Comparison of ENCODE assay signal across 18 cellular contexts in genomic region chr2:203360833-203361430, GRCh38. TPM values are rescaled to one million over a fixed set of nuclear protein-coding genes. Genes with fewer than 3 reads are reported as not detected.
DNase-seq lines count a peak whose midpoint lies in the region; ATAC-seq, FAIRE-seq and TF ChIP-seq lines count a peak whose summit lies in the region.
"Had no signal": no experiment of that assay in that cellular context is flagged by ENCODE, and none has a peak within 500 bp of the region (broad histone marks: within the 10 kb centered on the region; RNA-seq: fewer than 3 reads in every experiment).

No MANE protein-coding gene starts in this region.

- H3K4me1 Mint-ChIP-seq in nephron progenitor cell, result peaks cover 24% of the 10 kb centered on the region

- H3K27me3 ChIP-seq in HUES48 (ENCODE audit: control insufficient read depth, insufficient read depth, low read length) (no peaks in the 10 kb centered on the region), bronchial epithelial cell (ENCODE audit: control insufficient read depth, insufficient read depth, low read length) (no peaks in the 10 kb centered on the region), PC-9 (ENCODE audit: insufficient read depth, low read depth) (no peaks in the 10 kb centered on the region)

- H3K36me3 ChIP-seq in HUES48 (ENCODE audit: control insufficient read depth, insufficient read depth, low read length) (0 out of 2 replicates have a peak, but pooled peaks cover 4% of the 10 kb centered on the region), bronchial epithelial cell (ENCODE audit: control insufficient read depth, insufficient read depth, low read length) (no peaks in the 10 kb centered on the region), PC-9 (ENCODE audit: low read depth) (no peaks in the 10 kb centered on the region)
- H3K36me3 ChIP-seq: prostate gland, thoracic aorta had no signal

- no peak overlapping the region for H3K4me3 Mint-ChIP-seq in nephron progenitor cell
- H3K4me3 Mint-ChIP-seq: activated naive CD8-positive, alpha-beta T cell treated with anti-CD3 and anti-CD28 coated beads, Interleukin-2, amount 50 U/mL, for 24 hours; activated T-cell treated with anti-CD3 and anti-CD28 coated beads, Interleukin-2, amount 50 U/mL, for 24 hours had no signal

- H3K9ac ChIP-seq in HUES48 (ENCODE audit: low read depth, low read length), result no peak overlapping the region

- peaks cover 3% of the 10 kb centered on the region for H3K27me3 Mint-ChIP-seq in nephron progenitor cell (ENCODE audit: low read depth, poor library complexity)
- H3K27me3 Mint-ChIP-seq: activated naive CD8-positive, alpha-beta T cell treated with anti-CD3 and anti-CD28 coated beads, Interleukin-2, amount 50 U/mL, for 24 hours; activated T-cell treated with anti-CD3 and anti-CD28 coated beads, Interleukin-2, amount 50 U/mL, for 24 hours had no signal

- no peak overlapping the region for H3K4me2 ChIP-seq in PC-9

- BruUV-seq in PC-9 (replicated peaks; lab: Mats Ljungman, UMichigan), result no TSS peak

- no peak overlapping the region for H2AFZ ChIP-seq in PC-9

- no peaks in the 10 kb centered on the region for H3F3A ChIP-seq in PC-9 (ENCODE audit: insufficient read depth, low read depth)

- H3K4me3 ChIP-seq in HUES48 (ENCODE audit: low read depth, low read length) (no peak overlapping the region), bronchial epithelial cell (ENCODE audit: low read depth, low read length) (no peak overlapping the region), PC-9 (no peak overlapping the region)
- H3K4me3 ChIP-seq: prostate gland, thoracic aorta had no signal

- H3K27ac ChIP-seq in HUES48 (ENCODE audit: low read depth, low read length) (peak overlapping the region; percentile 3), PC-9 (no peak overlapping the region)
- H3K27ac ChIP-seq: 22Rv1, prostate gland, RWPE1 had no signal

- ATAC-seq in GM19328 (IDR thresholded peaks at IDR 0.05; ENCODE audit: unreplicated experiment), result no peak
- ATAC-seq: activated naive CD8-positive, alpha-beta T cell treated with anti-CD3 and anti-CD28 coated beads, Interleukin-2, amount 50 U/mL, for 24 hours had no signal

- peak in 2 of 3 experiments; percentile 34 to 75 for DNase-seq in NCI-H1417 (lab: John Stamatoyannopoulos, UW)
- DNase-seq in NCI-H1417 treated with DMSO at 0.1 percent for 48 hours (lab: John Stamatoyannopoulos, UW), result no peak
- DNase-seq in bronchial epithelial cell (ENCODE audit: low read depth), result peak; percentile 6
- no peak for DNase-seq in nephron progenitor cell
- no peak for DNase-seq in NCI-H1105 (lab: John Stamatoyannopoulos, UW)
- no peak for DNase-seq in PC-9
- DNase-seq: activated CD4-positive, alpha-beta T cell treated with anti-CD3 and anti-CD28 coated beads for 4 hours; activated naive CD8-positive, alpha-beta T cell treated with anti-CD3 and anti-CD28 coated beads, Interleukin-2, amount 50 U/mL, for 24 hours; activated T-cell treated with anti-CD3 and anti-CD28 coated beads, Interleukin-2, amount 50 U/mL, for 24 hours; KBM-7; NCI-H1694 had no signal

- no peak for FAIRE-seq in bronchial epithelial cell (lab: Jason Lieb, UNC)
- FAIRE-seq: H1 had no signal

- H3K9me3 ChIP-seq in HUES48 (ENCODE audit: control insufficient read depth, insufficient read depth, low read length) (no peaks in the 10 kb centered on the region), PC-9 (ENCODE audit: insufficient read depth, low read depth) (no peaks in the 10 kb centered on the region)
- H3K9me3 ChIP-seq: prostate gland, thoracic aorta had no signal

- TF ChIP-seq CTCF in bronchial epithelial cell (IDR thresholded peaks at IDR 0.05; ENCODE audit: insufficient read depth, low read length, severe bottlenecking), result no peak
- no peak for TF ChIP-seq CTCF in nephron progenitor cell (IDR thresholded peaks at IDR 0.05)
- TF ChIP-seq CTCF in PC-9 (conservative IDR thresholded peaks at IDR 0.05), result no peak

- H3K9me2 ChIP-seq in PC-9 (ENCODE audit: insufficient read depth), result no peaks in the 10 kb centered on the region

- CTCF ChIA-PET in PC-9 (lab: Charles Lee), result no interaction called here

- peaks cover 50% of the 10 kb centered on the region for H3K36me3 Mint-ChIP-seq in nephron progenitor cell (ENCODE audit: low read depth)

- intact Hi-C loops in PC-9 (cut with micrococcal nuclease; ENCODE audit: unreplicated experiment), result no loop called here

- H3K9me3 Mint-ChIP-seq in nephron progenitor cell, result peaks cover 33% of the 10 kb centered on the region
- H3K9me3 Mint-ChIP-seq: activated naive CD8-positive, alpha-beta T cell treated with anti-CD3 and anti-CD28 coated beads, Interleukin-2, amount 50 U/mL, for 24 hours; activated T-cell treated with anti-CD3 and anti-CD28 coated beads, Interleukin-2, amount 50 U/mL, for 24 hours had no signal

- 0 out of 2 replicates have a peak, but pooled peaks cover 4% of the 10 kb centered on the region for H3K79me2 ChIP-seq in PC-9 (ENCODE audit: low read depth)

- H4K20me1 ChIP-seq in PC-9 (ENCODE audit: insufficient read depth), result no peaks in the 10 kb centered on the region

- H3K27ac Mint-ChIP-seq in nephron progenitor cell, result peak overlapping the region; percentile 33
- H3K27ac Mint-ChIP-seq: activated naive CD8-positive, alpha-beta T cell treated with anti-CD3 and anti-CD28 coated beads, Interleukin-2, amount 50 U/mL, for 24 hours; activated T-cell treated with anti-CD3 and anti-CD28 coated beads, Interleukin-2, amount 50 U/mL, for 24 hours had no signal

- no peaks in the 10 kb centered on the region for H3K4me1 ChIP-seq in HUES48 (ENCODE audit: control insufficient read depth, insufficient read depth, low read length)
- H3K4me1 ChIP-seq in PC-9 (replicated peaks; ENCODE audit: insufficient read depth), result no peaks in the 10 kb centered on the region
- H3K4me1 ChIP-seq: prostate gland had no signal

- POLR2A ChIA-PET in PC-9 (lab: Charles Lee; ENCODE audit: unreplicated experiment), result no interaction called here

RNA-seq across cellular contexts. Expression of gene ABI2, which starts 32.7 kb away (rescaled TPM):
- total RNA-seq in bronchial epithelial cell, result 4.7 and 8.6 TPM in 2 replicates
- total RNA-seq in PC-9 (2021), result 31.8 and 54.3 TPM in 2 replicates

Comparison
In these comparisons a context has a peak if more than half of its experiments do, and no peak if none do; other contexts are left out.
1. DNase-seq: peak in NCI-H1417 (2 of 3) and bronchial epithelial cell (single experiment); none in NCI-H1417 treated with DMSO at 0.1 percent for 48 hours (single experiment), nephron progenitor cell (single experiment), NCI-H1105 (single experiment) and PC-9 (0 of 2).